In the genomic region with DNA sequence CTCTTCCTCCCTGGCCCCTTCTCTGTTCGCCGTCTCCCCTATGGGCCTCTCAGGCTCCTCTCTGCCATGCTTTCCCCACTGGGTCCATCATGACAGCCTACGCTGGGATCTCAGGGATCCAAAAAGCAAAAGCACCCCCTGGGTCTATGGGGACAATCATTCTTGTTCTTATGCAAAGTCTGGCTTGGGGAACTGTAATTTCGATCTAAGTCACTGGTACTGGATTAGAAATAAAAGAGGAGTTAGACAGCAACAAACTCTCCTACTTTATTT, we compare ENCODE assay signal across 1 cellular context.
TF ChIP-seq lines count a peak whose summit lies in the region.

No MANE protein-coding gene starts in this region.

TF ChIP-seq in WTC11, 78 proteins besides CTCF, POLR2A, EP300 and RAD21 (continued from another document):
- TF ChIP-seq, protein P1, sequence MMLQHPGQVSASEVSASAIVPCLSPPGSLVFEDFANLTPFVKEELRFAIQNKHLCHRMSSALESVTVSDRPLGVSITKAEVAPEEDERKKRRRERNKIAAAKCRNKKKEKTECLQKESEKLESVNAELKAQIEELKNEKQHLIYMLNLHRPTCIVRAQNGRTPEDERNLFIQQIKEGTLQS (CRISPR knock-in tag; conservative IDR thresholded peaks at IDR 0.05) = no peak
- TF ChIP-seq ZNF671 (CRISPR knock-in tag; IDR thresholded peaks at IDR 0.05) = no peak
- TF ChIP-seq, protein P2, sequence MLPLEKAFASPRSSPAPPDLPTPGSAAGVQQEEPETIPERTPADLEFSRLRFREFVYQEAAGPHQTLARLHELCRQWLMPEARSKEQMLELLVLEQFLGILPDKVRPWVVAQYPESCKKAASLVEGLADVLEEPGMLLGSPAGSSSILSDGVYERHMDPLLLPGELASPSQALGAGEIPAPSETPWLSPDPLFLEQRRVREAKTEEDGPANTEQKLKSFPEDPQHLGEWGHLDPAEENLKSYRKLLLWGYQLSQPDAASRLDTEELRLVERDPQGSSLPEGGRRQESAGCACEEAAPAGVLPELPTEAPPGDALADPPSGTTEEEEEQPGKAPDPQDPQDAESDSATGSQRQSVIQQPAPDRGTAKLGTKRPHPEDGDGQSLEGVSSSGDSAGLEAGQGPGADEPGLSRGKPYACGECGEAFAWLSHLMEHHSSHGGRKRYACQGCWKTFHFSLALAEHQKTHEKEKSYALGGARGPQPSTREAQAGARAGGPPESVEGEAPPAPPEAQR (CRISPR knock-in tag; IDR thresholded peaks at IDR 0.05) = no peak
- TF ChIP-seq, protein P3, sequence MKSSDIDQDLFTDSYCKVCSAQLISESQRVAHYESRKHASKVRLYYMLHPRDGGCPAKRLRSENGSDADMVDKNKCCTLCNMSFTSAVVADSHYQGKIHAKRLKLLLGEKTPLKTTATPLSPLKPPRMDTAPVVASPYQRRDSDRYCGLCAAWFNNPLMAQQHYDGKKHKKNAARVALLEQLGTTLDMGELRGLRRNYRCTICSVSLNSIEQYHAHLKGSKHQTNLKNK (CRISPR knock-in tag; IDR thresholded peaks at IDR 0.05) = no peak
- TF ChIP-seq, protein P4, sequence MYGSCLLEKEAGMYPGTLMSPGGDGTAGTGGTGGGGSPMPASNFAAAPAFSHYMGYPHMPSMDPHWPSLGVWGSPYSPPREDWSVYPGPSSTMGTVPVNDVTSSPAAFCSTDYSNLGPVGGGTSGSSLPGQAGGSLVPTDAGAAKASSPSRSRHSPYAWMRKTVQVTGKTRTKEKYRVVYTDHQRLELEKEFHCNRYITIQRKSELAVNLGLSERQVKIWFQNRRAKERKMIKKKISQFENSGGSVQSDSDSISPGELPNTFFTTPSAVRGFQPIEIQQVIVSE (CRISPR knock-in tag; IDR thresholded peaks at IDR 0.05; ENCODE audit: borderline replicate concordance) = no peak
- no peak for TF ChIP-seq ZBTB21 (CRISPR knock-in tag; IDR thresholded peaks at IDR 0.05; ENCODE audit: borderline replicate concordance)
- no peak for TF ChIP-seq SMAD3 (CRISPR knock-in tag; IDR thresholded peaks at IDR 0.05; ENCODE audit: borderline replicate concordance)
- no peak for TF ChIP-seq EMX1 (CRISPR knock-in tag; IDR thresholded peaks at IDR 0.05)
- no peak for TF ChIP-seq ELF4 (CRISPR knock-in tag; IDR thresholded peaks at IDR 0.05; ENCODE audit: low read depth)
- no peak for TF ChIP-seq SP1 (CRISPR knock-in tag; conservative IDR thresholded peaks at IDR 0.05)
- no peak for TF ChIP-seq ESRRA (CRISPR knock-in tag; IDR thresholded peaks at IDR 0.05; ENCODE audit: borderline replicate concordance)
- TF ChIP-seq, protein P5, sequence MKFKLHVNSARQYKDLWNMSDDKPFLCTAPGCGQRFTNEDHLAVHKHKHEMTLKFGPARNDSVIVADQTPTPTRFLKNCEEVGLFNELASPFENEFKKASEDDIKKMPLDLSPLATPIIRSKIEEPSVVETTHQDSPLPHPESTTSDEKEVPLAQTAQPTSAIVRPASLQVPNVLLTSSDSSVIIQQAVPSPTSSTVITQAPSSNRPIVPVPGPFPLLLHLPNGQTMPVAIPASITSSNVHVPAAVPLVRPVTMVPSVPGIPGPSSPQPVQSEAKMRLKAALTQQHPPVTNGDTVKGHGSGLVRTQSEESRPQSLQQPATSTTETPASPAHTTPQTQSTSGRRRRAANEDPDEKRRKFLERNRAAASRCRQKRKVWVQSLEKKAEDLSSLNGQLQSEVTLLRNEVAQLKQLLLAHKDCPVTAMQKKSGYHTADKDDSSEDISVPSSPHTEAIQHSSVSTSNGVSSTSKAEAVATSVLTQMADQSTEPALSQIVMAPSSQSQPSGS (CRISPR knock-in tag; IDR thresholded peaks at IDR 0.05; ENCODE audit: borderline replicate concordance, low read depth) = no peak
- no peak for TF ChIP-seq FOXK1 (CRISPR knock-in tag; IDR thresholded peaks at IDR 0.05)
- TF ChIP-seq, protein P6, sequence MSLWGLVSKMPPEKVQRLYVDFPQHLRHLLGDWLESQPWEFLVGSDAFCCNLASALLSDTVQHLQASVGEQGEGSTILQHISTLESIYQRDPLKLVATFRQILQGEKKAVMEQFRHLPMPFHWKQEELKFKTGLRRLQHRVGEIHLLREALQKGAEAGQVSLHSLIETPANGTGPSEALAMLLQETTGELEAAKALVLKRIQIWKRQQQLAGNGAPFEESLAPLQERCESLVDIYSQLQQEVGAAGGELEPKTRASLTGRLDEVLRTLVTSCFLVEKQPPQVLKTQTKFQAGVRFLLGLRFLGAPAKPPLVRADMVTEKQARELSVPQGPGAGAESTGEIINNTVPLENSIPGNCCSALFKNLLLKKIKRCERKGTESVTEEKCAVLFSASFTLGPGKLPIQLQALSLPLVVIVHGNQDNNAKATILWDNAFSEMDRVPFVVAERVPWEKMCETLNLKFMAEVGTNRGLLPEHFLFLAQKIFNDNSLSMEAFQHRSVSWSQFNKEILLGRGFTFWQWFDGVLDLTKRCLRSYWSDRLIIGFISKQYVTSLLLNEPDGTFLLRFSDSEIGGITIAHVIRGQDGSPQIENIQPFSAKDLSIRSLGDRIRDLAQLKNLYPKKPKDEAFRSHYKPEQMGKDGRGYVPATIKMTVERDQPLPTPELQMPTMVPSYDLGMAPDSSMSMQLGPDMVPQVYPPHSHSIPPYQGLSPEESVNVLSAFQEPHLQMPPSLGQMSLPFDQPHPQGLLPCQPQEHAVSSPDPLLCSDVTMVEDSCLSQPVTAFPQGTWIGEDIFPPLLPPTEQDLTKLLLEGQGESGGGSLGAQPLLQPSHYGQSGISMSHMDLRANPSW (CRISPR knock-in tag; conservative IDR thresholded peaks at IDR 0.05; ENCODE audit: low read depth) = no peak
- no peak for TF ChIP-seq TEAD4 (CRISPR knock-in tag; IDR thresholded peaks at IDR 0.05)
TF ChIP-seq in WTC11: peak in this region for 0.
